8 cellular contexts compared by ENCODE assay signal in the genomic region with DNA sequence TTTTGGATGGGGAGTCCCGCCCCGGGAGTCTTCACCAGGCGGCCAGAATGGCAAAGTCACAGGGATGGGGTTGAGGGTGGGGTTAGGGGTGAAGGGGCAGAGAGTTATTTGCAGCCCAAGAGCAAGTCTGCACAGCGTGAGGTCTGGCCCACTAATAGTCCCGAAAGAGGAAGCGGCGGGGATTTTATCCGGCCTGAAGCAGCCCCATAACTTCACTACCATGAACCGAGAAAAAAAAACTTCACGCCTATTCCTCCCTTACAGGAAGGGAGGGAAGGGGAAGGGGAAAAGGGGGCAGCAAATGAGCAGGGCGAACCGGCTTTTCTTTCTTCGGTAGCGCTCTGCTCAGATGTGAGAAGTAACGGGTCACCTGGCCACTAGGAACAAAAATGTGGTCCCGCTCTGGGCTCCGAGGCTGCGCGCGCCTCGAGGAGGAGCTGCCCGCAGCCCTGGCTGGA. TPM values are rescaled to one million over a fixed set of nuclear protein-coding genes. Genes with fewer than 3 reads are reported as not detected.
A peak's percentile ranks its signal among the peaks of the same experiment; 100 is the strongest.
DNase-seq lines count a peak whose midpoint lies in the region; ATAC-seq and TF ChIP-seq lines count a peak whose summit lies in the region.

No MANE protein-coding gene starts in this region.

- H3K27ac ChIP-seq in HL-60 (replicated peaks) = peak overlapping the region; percentile 97

- H3K9me3 Mint-ChIP-seq in activated B cell treated with CpG ODN at 0.5 μM for 24 hours = no peaks in the 10 kb centered on the region

- TF ChIP-seq CTCF in HL-60 (IDR thresholded peaks at IDR 0.05; ENCODE audit: insufficient read depth, low read length) = no peak
- no peak for TF ChIP-seq CTCF in activated B cell treated with CpG ODN at 0.5 μM for 24 hours (IDR thresholded peaks at IDR 0.05)

- no peaks in the 10 kb centered on the region for H3K27me3 Mint-ChIP-seq in activated B cell treated with CpG ODN at 0.5 μM for 24 hours

- H3K36me3 ChIP-seq in ES-I3 (ENCODE audit: insufficient read depth, low read length) = no peaks in the 10 kb centered on the region

- H3K4me1 ChIP-seq in ES-I3 (ENCODE audit: insufficient read depth, low read length) = peaks cover 37% of the 10 kb centered on the region

- H3K9ac ChIP-seq in ES-I3 (ENCODE audit: low read depth, low read length) = peak overlapping the region; percentile 77

- no peaks in the 10 kb centered on the region for H3K27me3 ChIP-seq in HL-60 (ENCODE audit: insufficient read depth, poor library complexity, severe bottlenecking)

- H3K9me3 ChIP-seq in ES-I3 (ENCODE audit: control insufficient read depth, insufficient read depth, low read length) = no peaks in the 10 kb centered on the region; the same call in 1 of the 2 replicates

- intact Hi-C loops in activated B cell treated with CpG ODN at 0.5 μM for 24 hours (cut with micrococcal nuclease) = loop anchor here (1.0 kb wide), 2 partner anchors 8 to 13 kb away; no protein-coding TSS in a partner anchor
- intact Hi-C loops in Right ventricle myocardium inferior (cut with DNase I) = no loop called here

- peaks cover 61% of the 10 kb centered on the region for H3K4me1 Mint-ChIP-seq in activated B cell treated with CpG ODN at 0.5 μM for 24 hours

- CTCF ChIA-PET in activated B cell treated with CpG ODN at 0.5 μM for 24 hours (lab: Charles Lee) = interaction anchor here (0.8 to 3.0 kb wide), 4 partner anchors 13 to 46 kb away, joined by 3 to 27 read pairs (median 14); no protein-coding TSS in a partner anchor

- H3K27ac Mint-ChIP-seq in activated B cell treated with CpG ODN at 0.5 μM for 24 hours = peak overlapping the region; percentile 92

- H3K36me3 Mint-ChIP-seq in activated B cell treated with CpG ODN at 0.5 μM for 24 hours (ENCODE audit: low read depth) = peaks cover 22% of the 10 kb centered on the region

- POLR2A ChIA-PET in activated B cell treated with CpG ODN at 0.5 μM for 24 hours (lab: Charles Lee) = interaction anchor here (1.1 to 3.8 kb wide), 11 partner anchors 8 to 217 kb away, joined by 4 to 73 read pairs (median 9); partner anchors contain the start of genes CFAP58, GSTO2 and SFR1

- DNase-seq in HL-60 (ENCODE audit: low read depth in 1 of 2, low spot score in 1 of 2) (peak; percentile 57 to 79), activated B cell treated with CpG ODN at 0.5 μM for 24 hours (no peak), Right ventricle myocardium inferior (ENCODE audit: missing footprints) (peak; percentile 84), pons (ENCODE audit: low spot score) (peak; percentile 59), GOT3 (lab: John Stamatoyannopoulos, UW) (no peak)
- DNase-seq in stimulated activated CD4-positive, alpha-beta T cell treated with anti-CD3 and anti-CD28 coated beads, Interleukin-4, amount 100 ng/mL, for 4 hours = no peak

- H3K4me3 ChIP-seq in HL-60 (replicated peaks; ENCODE audit: insufficient read depth, low read length) = peak overlapping the region; percentile 84

- ATAC-seq in GM21423 (IDR thresholded peaks at IDR 0.05; ENCODE audit: unreplicated experiment) (peak; percentile 45), activated B cell treated with CpG ODN at 0.5 μM for 24 hours (ENCODE audit: low read depth) (peak; percentile 60), Right ventricle myocardium inferior (peak; percentile 37)

- H3K4me3 Mint-ChIP-seq in activated B cell treated with CpG ODN at 0.5 μM for 24 hours = peak overlapping the region; percentile 98

RNA-seq across cellular contexts. Expression of gene ITPRIP, which starts 0.7 kb away (rescaled TPM):
- total RNA-seq in activated B cell treated with CpG ODN at 0.5 μM for 24 hours (21.3 and 26.1 TPM in 2 replicates), Right ventricle myocardium inferior (28.2 TPM)

RNA-seq across cellular contexts. Expression of gene CFAP58, which starts 16.1 kb away (rescaled TPM):
- total RNA-seq in activated B cell treated with CpG ODN at 0.5 μM for 24 hours (not detected in 2 replicates), Right ventricle myocardium inferior (1.1 TPM)

Comparison
In these comparisons a context has a peak if more than half of its experiments do, and no peak if none do; other contexts are left out.
1. DNase-seq: peak in HL-60 (2 of 2), Right ventricle myocardium inferior (single experiment) and pons (single experiment); none in activated B cell treated with CpG ODN at 0.5 μM for 24 hours (single experiment), stimulated activated CD4-positive, alpha-beta T cell treated with anti-CD3 and anti-CD28 coated beads, Interleukin-4, amount 100 ng/mL, for 4 hours (0 of 2) and GOT3 (single experiment).
2. Peak in every context shown above with its lines, with median percentiles within 50 percentile points of each other: ATAC-seq.